Comparison of ENCODE assay signal across 1 cellular context in the genomic region with DNA sequence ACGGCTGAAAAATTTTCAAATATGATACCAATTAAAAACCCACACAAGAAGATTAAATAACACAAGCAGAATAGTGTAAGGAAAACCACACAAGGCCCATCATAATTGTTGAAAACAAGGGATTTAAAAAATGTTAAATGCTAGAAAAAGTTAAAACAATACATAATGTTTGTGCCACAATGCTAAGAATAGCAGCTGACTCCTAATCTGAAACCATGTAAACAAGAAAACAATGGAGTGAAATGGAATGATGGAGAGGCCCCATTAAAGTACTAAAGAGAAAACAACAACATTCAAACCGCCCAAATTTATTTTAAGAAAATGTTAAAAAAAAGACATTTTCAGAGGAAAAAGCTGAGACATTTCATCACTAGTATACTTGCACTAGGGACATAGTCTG.
A peak's percentile ranks its signal among the peaks of the same experiment; 100 is the strongest.
TF ChIP-seq lines count a peak whose summit lies in the region.

No MANE protein-coding gene starts in this region.

TF ChIP-seq in K562, 482 proteins besides CTCF, POLR2A, EP300 and RAD21 (continued from another document):
- peak in 1 of 2 experiments; percentile 88; a peak in 2 of 3 replicates for TF ChIP-seq CBX3 (IDR thresholded peaks at IDR 0.05; ENCODE audit: borderline replicate concordance in 1 of 2, low read length in 2 of 2)
